Comparison of ENCODE assay signal across 24 cellular contexts in the genomic region with DNA sequence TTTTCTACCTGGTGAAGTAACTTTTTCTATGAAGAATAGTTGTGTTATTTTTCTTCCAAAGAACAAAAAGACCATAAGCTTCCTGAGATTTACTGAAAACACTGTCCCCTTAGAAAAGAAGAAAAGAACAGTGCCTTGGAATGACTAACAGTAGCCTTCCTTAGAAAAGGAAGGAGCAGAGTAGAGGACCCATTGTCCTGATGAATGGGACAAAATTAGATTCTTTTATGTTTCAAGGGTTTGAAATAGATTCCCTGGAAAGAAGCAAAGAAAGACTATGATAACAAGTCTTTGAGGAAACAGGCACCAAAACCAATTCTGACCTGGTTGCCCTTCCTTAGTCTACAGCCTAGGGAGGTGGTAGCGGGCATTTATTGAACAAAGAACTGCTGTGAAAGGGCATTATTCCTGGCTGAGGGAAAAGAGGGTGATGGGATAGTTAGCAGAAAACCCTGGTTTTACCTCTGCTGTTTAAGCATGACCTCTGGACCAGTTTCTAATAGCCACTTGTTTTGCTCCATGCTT.
"Had no signal": no experiment of that assay in that cellular context is flagged by ENCODE, and none has a peak within 500 bp of the region (broad histone marks: within the 10 kb centered on the region; RNA-seq: fewer than 3 reads in every experiment).

No MANE protein-coding gene starts in this region.

- DNase-seq: cortex of kidney; effector memory CD8-positive, alpha-beta T cell; hypothalamus; kidney; natural killer cell; nucleus accumbens; stimulated activated CD4-positive, alpha-beta T cell treated with anti-CD3 and anti-CD28 coated beads, Interleukin-12 subunit alpha, Interleukin-12 subunit beta, amount 100 ng/mL, for 4 hours; stimulated activated CD4-positive, alpha-beta T cell treated with anti-CD3 and anti-CD28 coated beads, Interleukin-1b, Interleukin-23, amount 100 ng/mL, for 48 hours; stimulated activated CD4-positive, alpha-beta T cell treated with anti-CD3 and anti-CD28 coated beads, Interleukin-4, amount 100 ng/mL, for 1 hour; stimulated activated CD8-positive, alpha-beta memory T cell treated with anti-CD3 and anti-CD28 coated beads, Interleukin-4, amount 100 ng/mL, for 48 hours; stimulated activated naive CD4-positive, alpha-beta T cell; stimulated activated naive CD8-positive, alpha-beta T cell treated with anti-CD3 and anti-CD28 coated beads, Interleukin-15, amount 100 ng/mL, for 72 hours; thyroid gland; trophoblast cell had no signal

- H3K4me3 Mint-ChIP-seq: effector memory CD8-positive, alpha-beta T cell; memory B cell; natural killer cell; stimulated activated naive CD8-positive, alpha-beta T cell treated with anti-CD3 and anti-CD28 coated beads, Interleukin-15, amount 100 ng/mL, for 72 hours had no signal

- FAIRE-seq: endometrium, frontal cortex, kidney had no signal

- ATAC-seq: effector memory CD8-positive, alpha-beta T cell; left lobe of liver; natural killer cell; sciatic nerve; stimulated activated naive CD8-positive, alpha-beta T cell treated with anti-CD3 and anti-CD28 coated beads, Interleukin-15, amount 100 ng/mL, for 72 hours had no signal

- H3K9me3 ChIP-seq: prostate gland, suprapubic skin, thyroid gland had no signal

- H3K4me1 ChIP-seq: prostate gland, right atrium auricular region, thyroid gland had no signal

- H3K36me3 ChIP-seq: prostate gland, right atrium auricular region, suprapubic skin, thyroid gland had no signal

- H3K4me2 ChIP-seq: smooth muscle cell had no signal

- H3K4me3 ChIP-seq: lung, prostate gland, right atrium auricular region, smooth muscle cell, suprapubic skin, thyroid gland had no signal

- H3K4me1 Mint-ChIP-seq: memory B cell; natural killer cell; stimulated activated naive CD8-positive, alpha-beta T cell treated with anti-CD3 and anti-CD28 coated beads, Interleukin-15, amount 100 ng/mL, for 72 hours had no signal

- H3K27me3 Mint-ChIP-seq: effector memory CD8-positive, alpha-beta T cell; memory B cell; stimulated activated naive CD8-positive, alpha-beta T cell treated with anti-CD3 and anti-CD28 coated beads, Interleukin-15, amount 100 ng/mL, for 72 hours had no signal

- H3K36me3 Mint-ChIP-seq: memory B cell, natural killer cell had no signal

- H3K27ac Mint-ChIP-seq: effector memory CD8-positive, alpha-beta T cell; memory B cell; natural killer cell; stimulated activated naive CD8-positive, alpha-beta T cell treated with anti-CD3 and anti-CD28 coated beads, Interleukin-15, amount 100 ng/mL, for 72 hours had no signal

- H3K27me3 ChIP-seq: right atrium auricular region, suprapubic skin, thyroid gland had no signal

- H3K27ac ChIP-seq: prostate gland, right atrium auricular region, suprapubic skin, thyroid gland had no signal
